ENCODE assay signal across 31 cellular contexts in the genomic region with DNA sequence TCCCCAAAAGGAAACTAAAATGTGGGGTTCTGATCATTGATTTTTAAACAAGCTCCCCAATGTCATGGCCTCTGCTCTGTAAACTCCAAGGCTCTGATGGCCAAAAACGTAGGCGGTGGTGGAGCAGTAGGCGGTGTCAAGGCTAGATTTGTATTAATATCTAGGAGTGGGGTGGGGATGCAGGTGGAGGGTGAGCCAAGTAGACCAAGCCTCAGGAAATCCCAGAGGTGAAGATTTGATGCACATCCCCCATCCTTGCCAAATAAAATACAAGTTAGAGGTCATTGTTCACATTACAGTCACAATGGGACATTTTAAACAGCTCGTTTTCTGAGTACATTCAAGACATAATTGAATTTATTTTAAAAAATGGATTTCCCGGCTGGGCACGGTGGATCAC.
"Had no signal": no experiment of that assay in that cellular context is flagged by ENCODE, and none has a peak within 500 bp of the region (broad histone marks: within the 10 kb centered on the region; RNA-seq: fewer than 3 reads in every experiment).

No MANE protein-coding gene starts in this region.

- H3K36me3 Mint-ChIP-seq: activated CD8-positive, alpha-beta memory T cell treated with anti-CD3 and anti-CD28 coated beads, Interleukin-2, amount 10 ng/mL, durations not matched to agents 7 days and 5 days had no signal

- H3K27ac ChIP-seq: VCaP had no signal

- H3K27ac Mint-ChIP-seq: activated CD4-positive, alpha-beta memory T cell treated with anti-CD3 and anti-CD28 coated beads, Interleukin-2, amount 10 ng/mL, durations not matched to agents 7 days and 5 days; activated CD8-positive, alpha-beta memory T cell treated with anti-CD3 and anti-CD28 coated beads, Interleukin-2, amount 10 ng/mL, durations not matched to agents 7 days and 5 days; activated naive CD4-positive, alpha-beta T cell treated with anti-CD3 and anti-CD28 coated beads, Interleukin-2, amount 50 U/mL, for 24 hours; activated naive CD8-positive, alpha-beta T cell treated with anti-CD3 and anti-CD28 coated beads, Interleukin-2, amount 50 U/mL, for 24 hours; activated T-cell treated with anti-CD3 and anti-CD28 coated beads, Interleukin-2, amount 50 U/mL, for 72 hours; activated T-helper 17 cell treated with anti-CD3 and anti-CD28 coated beads, Interleukin-2, amount 50 U/mL, for 72 hours had no signal

- H3K9me3 Mint-ChIP-seq: activated B cell treated with CpG ODN at 0.5 μM for 24 hours; activated CD4-positive, alpha-beta memory T cell treated with anti-CD3 and anti-CD28 coated beads, Interleukin-2, amount 10 ng/mL, durations not matched to agents 7 days and 5 days; activated naive CD4-positive, alpha-beta T cell treated with anti-CD3 and anti-CD28 coated beads, Interleukin-2, amount 50 U/mL, for 24 hours; activated naive CD8-positive, alpha-beta T cell treated with anti-CD3 and anti-CD28 coated beads, Interleukin-2, amount 50 U/mL, for 24 hours; activated T-cell treated with anti-CD3 and anti-CD28 coated beads, Interleukin-2, amount 50 U/mL, for 72 hours; activated T-helper 17 cell treated with anti-CD3 and anti-CD28 coated beads, Interleukin-2, amount 50 U/mL, for 72 hours; brain had no signal

- H3K4me3 Mint-ChIP-seq: activated B cell treated with CpG ODN at 0.5 μM for 24 hours; activated CD4-positive, alpha-beta memory T cell treated with anti-CD3 and anti-CD28 coated beads, Interleukin-2, amount 10 ng/mL, durations not matched to agents 7 days and 5 days; activated CD8-positive, alpha-beta memory T cell treated with anti-CD3 and anti-CD28 coated beads, Interleukin-2, amount 10 ng/mL, durations not matched to agents 7 days and 5 days; activated naive CD4-positive, alpha-beta T cell treated with anti-CD3 and anti-CD28 coated beads, Interleukin-2, amount 50 U/mL, for 24 hours; activated naive CD8-positive, alpha-beta T cell treated with anti-CD3 and anti-CD28 coated beads, Interleukin-2, amount 50 U/mL, for 24 hours; activated T-cell treated with anti-CD3 and anti-CD28 coated beads, Interleukin-2, amount 50 U/mL, for 72 hours; activated T-helper 17 cell treated with anti-CD3 and anti-CD28 coated beads, Interleukin-2, amount 50 U/mL, for 72 hours; brain had no signal

- H3K27me3 Mint-ChIP-seq: activated B cell treated with CpG ODN at 0.5 μM for 24 hours; activated CD4-positive, alpha-beta memory T cell treated with anti-CD3 and anti-CD28 coated beads, Interleukin-2, amount 10 ng/mL, durations not matched to agents 7 days and 5 days; activated CD8-positive, alpha-beta memory T cell treated with anti-CD3 and anti-CD28 coated beads, Interleukin-2, amount 10 ng/mL, durations not matched to agents 7 days and 5 days; activated naive CD4-positive, alpha-beta T cell treated with anti-CD3 and anti-CD28 coated beads, Interleukin-2, amount 50 U/mL, for 24 hours; activated naive CD8-positive, alpha-beta T cell treated with anti-CD3 and anti-CD28 coated beads, Interleukin-2, amount 50 U/mL, for 24 hours; activated T-helper 17 cell treated with anti-CD3 and anti-CD28 coated beads, Interleukin-2, amount 50 U/mL, for 72 hours had no signal

- DNase-seq: activated B cell treated with CpG ODN at 0.5 μM for 24 hours; activated CD4-positive, alpha-beta memory T cell treated with anti-CD3 and anti-CD28 coated beads, Interleukin-2, amount 10 ng/mL, durations not matched to agents 7 days and 5 days; activated CD4-positive, alpha-beta T cell treated with anti-CD3 and anti-CD28 coated beads for 48 hours; activated CD4-positive, CD25-positive, alpha-beta regulatory T cell treated with anti-CD3 and anti-CD28 coated beads, Interleukin-2, amount 50 U/mL, for 72 hours; activated CD8-positive, alpha-beta memory T cell treated with anti-CD3 and anti-CD28 coated beads for 24 hours; activated CD8-positive, alpha-beta memory T cell treated with anti-CD3 and anti-CD28 coated beads, Interleukin-2, amount 10 ng/mL, durations not matched to agents 7 days and 5 days; activated CD8-positive, alpha-beta memory T cell treated with anti-CD3 and anti-CD28 coated beads, Interleukin-2, amount 50 U/mL, for 48 hours; activated gamma-delta T cell; activated naive CD4-positive, alpha-beta T cell treated with Interleukin-2 at 50 U/mL for 16 hours; activated naive CD8-positive, alpha-beta T cell treated with anti-CD3 and anti-CD28 coated beads, Interleukin-2, amount 50 U/mL, for 24 hours; activated T-cell treated with anti-CD3 and anti-CD28 coated beads, Interleukin-2, amount 50 U/mL, for 1 hour; activated T-cell treated with anti-CD3 and anti-CD28 coated beads, Interleukin-2, amount 50 U/mL, for 72 hours; KG1; MM.1S; MV-4-11; NCI-H1092; NCI-H1436 treated with DMSO at 0.1 percent for 48 hours; NCI-H1694 treated with DMSO at 0.1 percent for 48 hours; NCI-H2029; NCI-H345; NCI-H524 treated with DMSO at 0.1 percent for 48 hours; SIG-M5; SW 1271; T-helper 1 cell; T-helper 2 cell; T-helper 9 cell had no signal

- ATAC-seq: activated CD8-positive, alpha-beta memory T cell treated with anti-CD3 and anti-CD28 coated beads, Interleukin-2, amount 10 ng/mL, durations not matched to agents 7 days and 5 days; activated naive CD8-positive, alpha-beta T cell treated with anti-CD3 and anti-CD28 coated beads, Interleukin-2, amount 50 U/mL, for 24 hours; activated T-cell treated with anti-CD3 and anti-CD28 coated beads, Interleukin-2, amount 50 U/mL, for 72 hours; activated T-helper 17 cell treated with anti-CD3 and anti-CD28 coated beads, Interleukin-2, amount 50 U/mL, for 72 hours; Panc1 had no signal
